25 cellular contexts compared by ENCODE assay signal in genomic region chrX:140933874-140934655, GRCh38.
"Had no signal": no experiment of that assay in that cellular context is flagged by ENCODE, and none has a peak within 500 bp of the region (broad histone marks: within the 10 kb centered on the region; RNA-seq: fewer than 3 reads in every experiment).

No MANE protein-coding gene starts in this region.

- H3K4me3 ChIP-seq: breast epithelium, colonic mucosa, SJCRH30 had no signal

- H3K9me2 ChIP-seq: SK-N-SH had no signal

- H3K27ac ChIP-seq: breast epithelium, colonic mucosa, SJCRH30, WERI-Rb-1 had no signal

- H3K4me1 ChIP-seq: breast epithelium, colonic mucosa, SJCRH30 had no signal

- H3K36me3 ChIP-seq: breast epithelium, colonic mucosa, SJCRH30, WERI-Rb-1 had no signal

- DNase-seq: activated CD4-positive, alpha-beta T cell treated with anti-CD3 and anti-CD28 coated beads for 4 hours; activated CD4-positive, alpha-beta T cell treated with anti-CD3 and anti-CD28 coated beads, Interleukin-2, amount 50 U/mL, for 4 hours; activated CD8-positive, alpha-beta memory T cell treated with anti-CD3 and anti-CD28 coated beads, Interleukin-2, amount 50 U/mL, for 48 hours; activated CD8-positive, alpha-beta T cell treated with anti-CD3 and anti-CD28 coated beads, Interleukin-2, amount 10 ng/mL, durations not matched to agents 7 days and 5 days; activated naive CD4-positive, alpha-beta T cell treated with anti-CD3 and anti-CD28 coated beads, Interleukin-2, amount 50 U/mL, for 16 hours; activated T-cell treated with anti-CD3 and anti-CD28 coated beads, Interleukin-2, amount 50 U/mL, for 1 hour; aorta; caudate nucleus; colonic mucosa; Karpas-422; MM.1S; NCI-H1105 treated with DMSO at 0.1 percent for 48 hours; NCI-H146; NCI-H187 treated with DMSO at 0.1 percent for 48 hours; NCI-H345; NCI-H510A; NCI-H526 treated with DMSO at 0.1 percent for 48 hours; RPMI8226; SJCRH30; SK-N-SH; T-helper 1 cell; WERI-Rb-1 had no signal

- H3K4me2 ChIP-seq: SK-N-SH had no signal

- H3K9me3 ChIP-seq: breast epithelium, colonic mucosa, SJCRH30, SK-N-SH had no signal

- H3K27ac Mint-ChIP-seq: activated CD8-positive, alpha-beta T cell treated with anti-CD3 and anti-CD28 coated beads, Interleukin-2, amount 10 ng/mL, durations not matched to agents 7 days and 5 days had no signal

- H3K4me3 Mint-ChIP-seq: activated CD8-positive, alpha-beta T cell treated with anti-CD3 and anti-CD28 coated beads, Interleukin-2, amount 10 ng/mL, durations not matched to agents 7 days and 5 days had no signal

- ATAC-seq: activated CD8-positive, alpha-beta T cell treated with anti-CD3 and anti-CD28 coated beads, Interleukin-2, amount 10 ng/mL, durations not matched to agents 7 days and 5 days; Panc1; Right ventricle myocardium inferior had no signal
